ENCODE assay signal across 21 cellular contexts in the genomic region with DNA sequence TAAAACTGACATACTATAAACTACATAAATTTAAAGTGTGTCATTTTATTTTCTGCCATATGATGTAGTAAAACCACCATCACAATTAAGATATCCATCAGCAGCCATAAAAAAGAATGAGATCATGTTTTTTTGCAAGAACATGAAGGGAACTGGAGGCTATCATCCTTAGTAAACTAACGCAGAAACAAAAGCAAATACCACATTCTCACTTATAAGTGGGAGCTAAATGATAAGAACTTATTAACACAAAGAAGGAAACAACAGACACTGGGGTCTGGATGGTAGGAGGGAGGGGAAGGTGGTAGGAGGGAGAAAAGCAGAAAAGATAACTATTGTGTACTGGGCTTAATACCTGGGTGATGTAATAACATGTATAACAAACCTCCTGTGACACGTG. TPM values are rescaled to one million over a fixed set of nuclear protein-coding genes. Genes with fewer than 3 reads are reported as not detected.
"Had no signal": no experiment of that assay in that cellular context is flagged by ENCODE, and none has a peak within 500 bp of the region (broad histone marks: within the 10 kb centered on the region; RNA-seq: fewer than 3 reads in every experiment).

No MANE protein-coding gene starts in this region.

- H3K27me3 Mint-ChIP-seq: activated naive CD8-positive, alpha-beta T cell treated with anti-CD3 and anti-CD28 coated beads, Interleukin-2, amount 50 U/mL, for 24 hours; dendritic cell treated with granulocyte-macrophage colony-stimulating factor and Interleukin-4, amounts not matched to agents 40 ng/mL and 50 ng/mL, for 4 days; effector memory CD8-positive, alpha-beta T cell; naive thymus-derived CD4-positive, alpha-beta T cell had no signal

- DNase-seq: activated naive CD4-positive, alpha-beta T cell; activated naive CD8-positive, alpha-beta T cell treated with anti-CD3 and anti-CD28 coated beads, Interleukin-2, amount 50 U/mL, for 24 hours; effector memory CD8-positive, alpha-beta T cell; erythroblast; heart right ventricle; naive thymus-derived CD4-positive, alpha-beta T cell; stimulated activated CD4-positive, alpha-beta T cell treated with anti-CD3 and anti-CD28 coated beads, Interleukin-12 subunit alpha, Interleukin-12 subunit beta, amount 100 ng/mL, for 4 hours had no signal

- H3K9me3 Mint-ChIP-seq: activated naive CD8-positive, alpha-beta T cell treated with anti-CD3 and anti-CD28 coated beads, Interleukin-2, amount 50 U/mL, for 24 hours; activated T-helper 1 cell treated with anti-CD3 and anti-CD28 coated beads, Interleukin-12 subunit alpha, Interleukin-12 subunit beta, Interleukin-2, Interleukin-4 antibody, amounts not matched to agents 30 ng/mL and 10 ng/mL and 1 ng/mL, durations not matched to agents 14 hours and 24 hours and 36 hours; dendritic cell treated with granulocyte-macrophage colony-stimulating factor and Interleukin-4, amounts not matched to agents 40 ng/mL and 50 ng/mL, for 4 days; effector memory CD8-positive, alpha-beta T cell; naive thymus-derived CD4-positive, alpha-beta T cell; stimulated activated effector memory CD8-positive, alpha-beta T cell treated with anti-CD3 and anti-CD28 coated beads, Interleukin-12 subunit alpha, Interleukin-12 subunit beta, amount 100 ng/mL, for 72 hours had no signal

- H3K36me3 ChIP-seq: breast epithelium had no signal

- H3K4me1 Mint-ChIP-seq: activated naive CD8-positive, alpha-beta T cell treated with anti-CD3 and anti-CD28 coated beads, Interleukin-2, amount 50 U/mL, for 24 hours; stimulated activated effector memory CD8-positive, alpha-beta T cell treated with anti-CD3 and anti-CD28 coated beads, Interleukin-12 subunit alpha, Interleukin-12 subunit beta, amount 100 ng/mL, for 72 hours had no signal

- H3K27me3 ChIP-seq: ascending aorta, breast epithelium, gastroesophageal sphincter, heart right ventricle had no signal

- H3K9me3 ChIP-seq: ascending aorta, breast epithelium, gastroesophageal sphincter, heart right ventricle had no signal

- H3K27ac Mint-ChIP-seq: activated naive CD8-positive, alpha-beta T cell treated with anti-CD3 and anti-CD28 coated beads, Interleukin-2, amount 50 U/mL, for 24 hours; activated T-helper 1 cell treated with anti-CD3 and anti-CD28 coated beads, Interleukin-12 subunit alpha, Interleukin-12 subunit beta, Interleukin-2, Interleukin-4 antibody, amounts not matched to agents 30 ng/mL and 10 ng/mL and 1 ng/mL, durations not matched to agents 14 hours and 24 hours and 36 hours; dendritic cell treated with granulocyte-macrophage colony-stimulating factor and Interleukin-4, amounts not matched to agents 40 ng/mL and 50 ng/mL, for 4 days; effector memory CD8-positive, alpha-beta T cell; naive thymus-derived CD4-positive, alpha-beta T cell; stimulated activated effector memory CD8-positive, alpha-beta T cell treated with anti-CD3 and anti-CD28 coated beads, Interleukin-12 subunit alpha, Interleukin-12 subunit beta, amount 100 ng/mL, for 72 hours had no signal

- ATAC-seq: activated naive CD8-positive, alpha-beta T cell treated with anti-CD3 and anti-CD28 coated beads, Interleukin-2, amount 50 U/mL, for 24 hours; effector memory CD8-positive, alpha-beta T cell; gastroesophageal sphincter; heart right ventricle; naive thymus-derived CD4-positive, alpha-beta T cell; stimulated activated effector memory CD8-positive, alpha-beta T cell treated with anti-CD3 and anti-CD28 coated beads, Interleukin-12 subunit alpha, Interleukin-12 subunit beta, amount 100 ng/mL, for 72 hours had no signal

- H3K4me3 Mint-ChIP-seq: activated naive CD8-positive, alpha-beta T cell treated with anti-CD3 and anti-CD28 coated beads, Interleukin-2, amount 50 U/mL, for 24 hours; activated T-helper 1 cell treated with anti-CD3 and anti-CD28 coated beads, Interleukin-12 subunit alpha, Interleukin-12 subunit beta, Interleukin-2, Interleukin-4 antibody, amounts not matched to agents 30 ng/mL and 10 ng/mL and 1 ng/mL, durations not matched to agents 14 hours and 24 hours and 36 hours; dendritic cell treated with granulocyte-macrophage colony-stimulating factor and Interleukin-4, amounts not matched to agents 40 ng/mL and 50 ng/mL, for 4 days; effector memory CD8-positive, alpha-beta T cell; naive thymus-derived CD4-positive, alpha-beta T cell; stimulated activated effector memory CD8-positive, alpha-beta T cell treated with anti-CD3 and anti-CD28 coated beads, Interleukin-12 subunit alpha, Interleukin-12 subunit beta, amount 100 ng/mL, for 72 hours had no signal

- H3K4me1 ChIP-seq: breast epithelium, gastroesophageal sphincter, heart right ventricle, parathyroid adenoma had no signal

- H3K4me3 ChIP-seq: ascending aorta, breast epithelium, gastroesophageal sphincter, heart right ventricle, lung had no signal

RNA-seq across cellular contexts. Expression of a gene that starts 52.3 kb away (rescaled TPM):
- total RNA-seq: activated CD8-positive, alpha-beta memory T cell treated with anti-CD3 and anti-CD28 coated beads for 36 hours had no signal

RNA-seq across cellular contexts. Expression of a gene that starts 55.5 kb away (rescaled TPM):
- total RNA-seq: activated CD8-positive, alpha-beta memory T cell treated with anti-CD3 and anti-CD28 coated beads for 36 hours; activated T-helper 1 cell treated with anti-CD3 and anti-CD28 coated beads, Interleukin-12 subunit alpha, Interleukin-12 subunit beta, Interleukin-2, Interleukin-4 antibody, amounts not matched to agents 30 ng/mL and 10 ng/mL and 1 ng/mL, durations not matched to agents 14 hours and 24 hours and 36 hours; ascending aorta; cerebellum; lung; mononuclear cell; naive thymus-derived CD4-positive, alpha-beta T cell; renal cortical epithelial cell; T-helper 2 cell treated with Interferon-gamma antibody and Interleukin-4, amounts not matched to agents 100 ng/mL and 5 ng/mL, for 36 hours; urinary bladder had no signal
- polyA plus RNA-seq: lung; naive thymus-derived CD4-positive, alpha-beta T cell; urinary bladder had no signal
